ENCODE assay signal across 10 cellular contexts in genomic region chr3:94036909-94037507, GRCh38. TPM values are rescaled to one million over a fixed set of nuclear protein-coding genes. Genes with fewer than 3 reads are reported as not detected.
DNase-seq lines count a peak whose midpoint lies in the region; ATAC-seq, FAIRE-seq and TF ChIP-seq lines count a peak whose summit lies in the region.
"Had no signal": no experiment of that assay in that cellular context is flagged by ENCODE, and none has a peak within 500 bp of the region (broad histone marks: within the 10 kb centered on the region; RNA-seq: fewer than 3 reads in every experiment).

No MANE protein-coding gene starts in this region.

- H3K4me3 Mint-ChIP-seq in CD8-positive, alpha-beta T cell: no peak overlapping the region
- H3K4me3 Mint-ChIP-seq in activated T-helper 17 cell treated with anti-CD3 and anti-CD28 coated beads, Interleukin-2, amount 50 U/mL, for 72 hours: no peak overlapping the region

- no peaks in the 10 kb centered on the region for H3K9me3 ChIP-seq in CD8-positive, alpha-beta T cell (ENCODE audit: low read length)

- H3K27ac Mint-ChIP-seq in CD8-positive, alpha-beta T cell: no peak overlapping the region
- no peak overlapping the region for H3K27ac Mint-ChIP-seq in activated T-helper 17 cell treated with anti-CD3 and anti-CD28 coated beads, Interleukin-2, amount 50 U/mL, for 72 hours

- H3K9me3 Mint-ChIP-seq in CD8-positive, alpha-beta T cell: no peaks in the 10 kb centered on the region
- H3K9me3 Mint-ChIP-seq in activated T-helper 17 cell treated with anti-CD3 and anti-CD28 coated beads, Interleukin-2, amount 50 U/mL, for 72 hours: no peaks in the 10 kb centered on the region

- H3K27me3 Mint-ChIP-seq in CD8-positive, alpha-beta T cell (ENCODE audit: low read depth): no peaks in the 10 kb centered on the region
- no peaks in the 10 kb centered on the region for H3K27me3 Mint-ChIP-seq in activated T-helper 17 cell treated with anti-CD3 and anti-CD28 coated beads, Interleukin-2, amount 50 U/mL, for 72 hours

- H3K36me3 ChIP-seq in CD8-positive, alpha-beta T cell (ENCODE audit: insufficient read depth, low read length): no peaks in the 10 kb centered on the region
- H3K36me3 ChIP-seq in kidney epithelial cell (ENCODE audit: control insufficient read depth, insufficient read depth, low read length): no peaks in the 10 kb centered on the region

- intact Hi-C loops in CD8-positive, alpha-beta T cell (cut with DNase I, micrococcal nuclease): no loop called here

- H3K4me1 Mint-ChIP-seq in CD8-positive, alpha-beta T cell (ENCODE audit: low read depth): no peaks in the 10 kb centered on the region
- no peaks in the 10 kb centered on the region for H3K4me1 Mint-ChIP-seq in activated T-helper 17 cell treated with anti-CD3 and anti-CD28 coated beads, Interleukin-2, amount 50 U/mL, for 72 hours

- FAIRE-seq in GM12892 (lab: Jason Lieb, UNC) (no peak), GM19239 (lab: Jason Lieb, UNC) (no peak)

- H3K4me1 ChIP-seq in CD8-positive, alpha-beta T cell (ENCODE audit: insufficient read depth, low read length): no peaks in the 10 kb centered on the region

- no peak overlapping the region for H3K4me3 ChIP-seq in CD8-positive, alpha-beta T cell (ENCODE audit: low read depth, low read length)
- H3K4me3 ChIP-seq in HL-60 (replicated peaks; ENCODE audit: insufficient read depth, low read length) (no peak overlapping the region), kidney epithelial cell (ENCODE audit: low read depth, low read length) (no peak overlapping the region)
- H3K4me3 ChIP-seq: skin epidermis had no signal

- peaks cover 8% of the 10 kb centered on the region for H3K36me3 Mint-ChIP-seq in CD8-positive, alpha-beta T cell
- no peaks in the 10 kb centered on the region for H3K36me3 Mint-ChIP-seq in activated T-helper 17 cell treated with anti-CD3 and anti-CD28 coated beads, Interleukin-2, amount 50 U/mL, for 72 hours (ENCODE audit: low read depth)

- TF ChIP-seq POLR2A in GM12892 (IDR thresholded peaks at IDR 0.05; ENCODE audit: low read depth, low read length): no peak

- no peaks in the 10 kb centered on the region for H3K27me3 ChIP-seq in CD8-positive, alpha-beta T cell (ENCODE audit: insufficient read depth, low read length)
- no peaks in the 10 kb centered on the region for H3K27me3 ChIP-seq in HL-60 (ENCODE audit: insufficient read depth, poor library complexity, severe bottlenecking)
- no peaks in the 10 kb centered on the region for H3K27me3 ChIP-seq in kidney epithelial cell (ENCODE audit: control insufficient read depth, insufficient read depth, low read length)

- CTCF ChIA-PET in CD8-positive, alpha-beta T cell (lab: Charles Lee): interaction anchor here (1.5 kb wide), 1 partner anchor 25 kb away, joined by 8 read pairs; the partner anchor contains the start of genes DHFR2 and NSUN3

- no peak for DNase-seq in CD8-positive, alpha-beta T cell
- DNase-seq in HL-60 (ENCODE audit: low read depth in 1 of 2, low spot score in 1 of 2) (peak in 1 of 2 experiments; percentile 5), kidney epithelial cell (ENCODE audit: low read depth) (no peak), GM12892 (ENCODE audit: insufficient read length) (no peak), GM19239 (ENCODE audit: insufficient read length, low spot score) (no peak)
- no peak for DNase-seq in stimulated activated CD4-positive, alpha-beta T cell treated with anti-CD3 and anti-CD28 coated beads, Interleukin-15, amount 100 ng/mL, for 24 hours

- POLR2A ChIA-PET in CD8-positive, alpha-beta T cell (lab: Charles Lee): interaction anchor here (0.6 kb wide), 1 partner anchor 13 kb away, joined by 4 read pairs; no protein-coding TSS in a partner anchor

- peak; percentile 48 for TF ChIP-seq CTCF in CD8-positive, alpha-beta T cell (IDR thresholded peaks at IDR 0.05)
- peak; percentile 16 for TF ChIP-seq CTCF in HL-60 (IDR thresholded peaks at IDR 0.05; ENCODE audit: insufficient read depth, low read length)
- peak; percentile 50 for TF ChIP-seq CTCF in kidney epithelial cell (IDR thresholded peaks at IDR 0.05; ENCODE audit: insufficient read depth, low read length, poor library complexity, severe bottlenecking)

- H3K27ac ChIP-seq in CD8-positive, alpha-beta T cell (ENCODE audit: low read depth, low read length): no peak overlapping the region
- no peak overlapping the region for H3K27ac ChIP-seq in HL-60 (replicated peaks)
- H3K27ac ChIP-seq: skin epidermis had no signal

- no peak for ATAC-seq in CD8-positive, alpha-beta T cell
- ATAC-seq in GM18867 (IDR thresholded peaks at IDR 0.05; ENCODE audit: unreplicated experiment): peak; percentile 80
- peak; percentile 56 for ATAC-seq in activated T-helper 17 cell treated with anti-CD3 and anti-CD28 coated beads, Interleukin-2, amount 50 U/mL, for 72 hours (replicated peaks)

RNA-seq across cellular contexts. Expression of gene STX19, which starts 8.6 kb away (rescaled TPM):
- total RNA-seq in CD8-positive, alpha-beta T cell: not detected
- not detected for total RNA-seq in activated T-helper 17 cell treated with anti-CD3 and anti-CD28 coated beads, Interleukin-2, amount 50 U/mL, for 72 hours
- total RNA-seq in kidney epithelial cell: not detected in 2 replicates
- 0.47 TPM for polyA plus RNA-seq in GM12892 (2012; ENCODE audit: missing spikeins)
- total RNA-seq: T-helper 2 cell treated with Interferon-gamma antibody and Interleukin-4, amounts not matched to agents 100 ng/mL and 5 ng/mL, for 36 hours had no signal

RNA-seq across cellular contexts. Expression of gene DHFR2, which starts 25.7 kb away (rescaled TPM):
- total RNA-seq in CD8-positive, alpha-beta T cell: 1 to 10 TPM in 1 of 2 experiments, under 1 TPM in 1; 0.65 to 1.4 TPM
- total RNA-seq in activated T-helper 17 cell treated with anti-CD3 and anti-CD28 coated beads, Interleukin-2, amount 50 U/mL, for 72 hours: 1 to 10 TPM; 7.9 to 9.4 TPM
- 2.1 and 2.6 TPM in 2 replicates for total RNA-seq in kidney epithelial cell
- polyA plus RNA-seq in GM12892 (2012; ENCODE audit: missing spikeins): 1.9 TPM

RNA-seq across cellular contexts. Expression of gene NSUN3, which starts 25.9 kb away (rescaled TPM):
- total RNA-seq in CD8-positive, alpha-beta T cell: 10 to 100 TPM; 12.3 to 15.9 TPM
- 10 to 100 TPM; 17.8 to 25.8 TPM for total RNA-seq in activated T-helper 17 cell treated with anti-CD3 and anti-CD28 coated beads, Interleukin-2, amount 50 U/mL, for 72 hours
- total RNA-seq in kidney epithelial cell: 6.8 and 11.0 TPM in 2 replicates
- polyA plus RNA-seq in GM12892 (2012; ENCODE audit: missing spikeins): 12.6 TPM

RNA-seq across cellular contexts. Expression of gene ARL13B, which starts 57.1 kb away (rescaled TPM):
- 1 to 10 TPM; 5.3 to 6.5 TPM for total RNA-seq in CD8-positive, alpha-beta T cell
- 1 to 10 TPM; 6.7 to 9.4 TPM for total RNA-seq in activated T-helper 17 cell treated with anti-CD3 and anti-CD28 coated beads, Interleukin-2, amount 50 U/mL, for 72 hours
- total RNA-seq in kidney epithelial cell: 9.7 and 11.4 TPM in 2 replicates
- polyA plus RNA-seq in GM12892 (2012; ENCODE audit: missing spikeins): 4.9 TPM
